Comparison of ENCODE assay signal across 13 cellular contexts in genomic region chr3:14803981-14804834, GRCh38. TPM values are rescaled to one million over a fixed set of nuclear protein-coding genes. Genes with fewer than 3 reads are reported as not detected.
DNase-seq lines count a peak whose midpoint lies in the region; ATAC-seq and TF ChIP-seq lines count a peak whose summit lies in the region.
"Had no signal": no experiment of that assay in that cellular context is flagged by ENCODE, and none has a peak within 500 bp of the region (broad histone marks: within the 10 kb centered on the region; RNA-seq: fewer than 3 reads in every experiment).

No MANE protein-coding gene starts in this region.

- H2AFZ ChIP-seq in mammary epithelial cell (ENCODE audit: low read depth, low read length): no peak overlapping the region

- no peak overlapping the region for H4K8ac ChIP-seq in mesendoderm (ENCODE audit: low read depth, low read length)

- H3K23ac ChIP-seq in mesendoderm (ENCODE audit: low read length): no peak overlapping the region

- 54% methylated on average over 10 of the region's 12 CpGs for WGBS in mammary epithelial cell (ENCODE audit: low coverage, missing lambda C conversion rate)
- WGBS in mesendoderm (ENCODE audit: extremely low coverage, insufficient coverage, low lambda C conversion rate): no CpG with 5 or more reads among the region's 12 CpGs

- dilution Hi-C loops in mammary epithelial cell (cut with HindIII; ENCODE audit: low sequenced_read_pairs): no loop called here

- H3K9ac ChIP-seq in mammary epithelial cell (ENCODE audit: insufficient read depth, low read length) (no peak overlapping the region), mesendoderm (ENCODE audit: low read length) (no peak overlapping the region)

- H4K20me1 ChIP-seq in mammary epithelial cell (ENCODE audit: insufficient read depth, low read length): no peaks in the 10 kb centered on the region

- intact Hi-C loops in breast epithelium (cut with DNase I; ENCODE audit: low total_unique reads): loop anchor here (10.0 kb wide), 1 partner anchor 319 kb away; no protein-coding TSS in a partner anchor
- intact Hi-C loops in mammary epithelial cell (cut with micrococcal nuclease): no loop called here
- intact Hi-C loops in uterus (cut with DNase I; ENCODE audit: low total_unique reads): no loop called here

- H3K79me2 ChIP-seq in mammary epithelial cell (ENCODE audit: insufficient read depth, low read length): no peaks in the 10 kb centered on the region
- no peaks in the 10 kb centered on the region for H3K79me2 ChIP-seq in mesendoderm (ENCODE audit: control insufficient read depth, insufficient read depth, low read length)

- TF ChIP-seq CTCF in breast epithelium (IDR thresholded peaks at IDR 0.05) (no peak), mammary epithelial cell (conservative IDR thresholded peaks at IDR 0.05 in 1 of 2, IDR thresholded peaks at IDR 0.05 in 1 of 2; ENCODE audit: extremely low read depth in 1 of 2, insufficient read depth in 1 of 2, low read depth in 1 of 2, low read length in 2 of 2) (no peak), fibroblast of pulmonary artery (IDR thresholded peaks at IDR 0.05; ENCODE audit: low read length, missing control alignments) (no peak), uterus (IDR thresholded peaks at IDR 0.05) (no peak)

- DNase-seq in breast epithelium (ENCODE audit: low spot score in 2 of 2): no peak
- DNase-seq in mammary epithelial cell: no peak
- peak; percentile 24 for DNase-seq in fibroblast of pulmonary artery (ENCODE audit: low read depth)
- peak; percentile 55 for DNase-seq in mesendoderm
- no peak for DNase-seq in uterus
- no peak for DNase-seq in NCI-H2171 (lab: John Stamatoyannopoulos, UW)
- DNase-seq: activated naive CD4-positive, alpha-beta T cell treated with anti-CD3 and anti-CD28 coated beads, Interleukin-2, amount 50 U/mL, for 16 hours; NCI-H1048; NCI-H526 treated with DMSO at 0.1 percent for 48 hours had no signal

- H3K56ac ChIP-seq in mesendoderm (ENCODE audit: low read length): no peak overlapping the region

- H3K9me3 ChIP-seq in breast epithelium (no peaks in the 10 kb centered on the region), mammary epithelial cell (replicated peaks; ENCODE audit: insufficient read depth, low read length) (no peaks in the 10 kb centered on the region), uterus (no peaks in the 10 kb centered on the region)

- no peak overlapping the region for H4K5ac ChIP-seq in mesendoderm (ENCODE audit: low read length)

- H3K4ac ChIP-seq in mesendoderm (ENCODE audit: low read depth, low read length): no peak overlapping the region

- in situ Hi-C loops in mammary epithelial cell (cut with MboI; ENCODE audit: low sequenced_read_pairs in 2 of 2): no loop called here

- no TSS peak for BruUV-seq in mammary epithelial cell (replicated peaks; lab: Mats Ljungman, UMichigan)

- CTCF ChIA-PET in mammary epithelial cell (lab: Charles Lee; ENCODE audit: low non-redundant PET): no interaction called here

- no peak overlapping the region for H2AK5ac ChIP-seq in mesendoderm (ENCODE audit: low read length)

- TF ChIP-seq POLR2A in breast epithelium (IDR thresholded peaks at IDR 0.05) (no peak), uterus (IDR thresholded peaks at IDR 0.05) (no peak)

- H2BK5ac ChIP-seq in mesendoderm (ENCODE audit: low read length): no peak overlapping the region

- H3K18ac ChIP-seq in mesendoderm (ENCODE audit: low read length): no peak overlapping the region

- H3K4me2 ChIP-seq in mammary epithelial cell (ENCODE audit: insufficient read depth, low read depth, low read length): no peak overlapping the region
- H3K4me2 ChIP-seq in mesendoderm (ENCODE audit: low read length): no peak overlapping the region

- H3K36me3 ChIP-seq in breast epithelium (no peaks in the 10 kb centered on the region), mammary epithelial cell (ENCODE audit: insufficient read depth, low read length) (no peaks in the 10 kb centered on the region), mesendoderm (ENCODE audit: control insufficient read depth, insufficient read depth, low read length) (no peaks in the 10 kb centered on the region), uterus (no peaks in the 10 kb centered on the region)

- H2BK120ac ChIP-seq in mesendoderm (ENCODE audit: low read depth, low read length): no peak overlapping the region

- no peaks in the 10 kb centered on the region for H3K79me1 ChIP-seq in mesendoderm (ENCODE audit: low read length)

- H3K27me3 ChIP-seq in breast epithelium (peaks cover 0 to 6% of the 10 kb centered on the region in 2 donors), mammary epithelial cell (ENCODE audit: insufficient read depth, low read length) (peaks cover 3% of the 10 kb centered on the region), mesendoderm (ENCODE audit: insufficient read depth, low read length, poor library complexity) (no peaks in the 10 kb centered on the region), uterus (no peaks in the 10 kb centered on the region)

- H3K4me3 ChIP-seq in breast epithelium (no peak overlapping the region), mammary epithelial cell (replicated peaks in 1 of 3; ENCODE audit: insufficient read depth in 1 of 3, low read depth in 2 of 3, low read length in 3 of 3) (no peak overlapping the region), fibroblast of pulmonary artery (replicated peaks; ENCODE audit: low read depth, low read length) (no peak overlapping the region), mesendoderm (ENCODE audit: low read length) (no peak overlapping the region), uterus (no peak overlapping the region)

- ATAC-seq in activated CD4-positive, CD25-positive, alpha-beta regulatory T cell treated with anti-CD3 and anti-CD28 coated beads, Interleukin-2, amount 50 U/mL, for 24 hours: no peak
- no peak for ATAC-seq in HG03159 (IDR thresholded peaks at IDR 0.05; ENCODE audit: unreplicated experiment)

- no peak overlapping the region for H2BK15ac ChIP-seq in mesendoderm (replicated peaks; ENCODE audit: low read depth)

- H3K27ac ChIP-seq in breast epithelium (peak overlapping the region; percentile 36 to 78), mammary epithelial cell (ENCODE audit: insufficient read depth, low read depth, low read length) (no peak overlapping the region), mesendoderm (ENCODE audit: low read depth, low read length) (no peak overlapping the region), uterus (peak overlapping the region; percentile 45 to 49)

- H3K4me1 ChIP-seq in breast epithelium (no peaks in the 10 kb centered on the region), mammary epithelial cell (ENCODE audit: insufficient read depth, low read length) (no peaks in the 10 kb centered on the region), mesendoderm (ENCODE audit: control insufficient read depth, low read depth, low read length) (no peaks in the 10 kb centered on the region), uterus (no peaks in the 10 kb centered on the region)

RNA-seq across cellular contexts. Expression of gene FGD5, which starts 14.6 kb away (rescaled TPM):
- total RNA-seq in breast epithelium (10 to 100 TPM in 2 of 3 donors, 1 to 10 TPM in 1; 7.3 to 28.2 (median 18.7) TPM), mammary epithelial cell (not detected), uterus (10 to 100 TPM in 3 of 4 donors, 1 to 10 TPM in 1; 10.0 to 66.8 (median 19.2) TPM)
- not detected for polyA plus RNA-seq in mammary epithelial cell
- not detected for polyA minus RNA-seq in mammary epithelial cell
- polyA plus RNA-seq in mesendoderm (2013, experiment 1 of 2): 7.1 TPM
- polyA plus RNA-seq in mesendoderm (2013, experiment 2 of 2): 7.9 TPM
- total RNA-seq: myocyte, SK-MEL-5 had no signal

Comparison
In these comparisons a context has a peak if more than half of its experiments do, and no peak if none do; other contexts are left out.
1. H3K27ac ChIP-seq: peak in breast epithelium (2 of 2) and uterus (2 of 2); none in mammary epithelial cell (single experiment) and mesendoderm (single experiment).
2. RNA of gene FGD5, which starts 14.6 kb away (total RNA-seq): 10.0 to 66.8 TPM in uterus and 7.3 to 28.2 TPM in breast epithelium; not detected in mammary epithelial cell; every median in the first group is over 4 times any median in the second.
3. DNase-seq: peak in fibroblast of pulmonary artery (single experiment) and mesendoderm (single experiment); none in breast epithelium (0 of 2), mammary epithelial cell (single experiment), uterus (0 of 2) and NCI-H2171 (single experiment).